In genomic region chr11:112963368-112963955, GRCh38 we compare ENCODE assay signal across 8 cellular contexts. TPM values are rescaled to one million over a fixed set of nuclear protein-coding genes. Genes with fewer than 3 reads are reported as not detected.
DNase-seq lines count a peak whose midpoint lies in the region; ATAC-seq and TF ChIP-seq lines count a peak whose summit lies in the region.

No MANE protein-coding gene starts in this region.

- peaks cover 5 to 10% of the 10 kb centered on the region in 2 donors for H3K36me3 Mint-ChIP-seq in CD14-positive monocyte
- no peaks in the 10 kb centered on the region for H3K36me3 Mint-ChIP-seq in neural crest cell (ENCODE audit: low read depth)

- ATAC-seq in GM18868 (IDR thresholded peaks at IDR 0.05; ENCODE audit: unreplicated experiment) (no peak), HG02885 (IDR thresholded peaks at IDR 0.05; ENCODE audit: poor library complexity, unreplicated experiment) (no peak)

- peak overlapping the region in 3 of 4 donors; percentile 14 to 61 (median 48) for H3K27ac ChIP-seq in esophagus squamous epithelium

- WGBS in esophagus squamous epithelium, 2 donors = 48 to 53% methylated on average over 3 to 4 of the region's 48 CpGs

- intact Hi-C loops in CD14-positive monocyte (cut with micrococcal nuclease) (no loop called here), esophagus squamous epithelium (cut with DNase I) (no loop called here)

- peaks cover 11 to 31% (median 22%) of the 10 kb centered on the region in 3 donors for H3K4me1 ChIP-seq in esophagus squamous epithelium

- H3K27me3 Mint-ChIP-seq in CD14-positive monocyte (ENCODE audit: low read depth in 3 of 3) (peaks cover 66 to 88% (median 77%) of the 10 kb centered on the region in 3 donors), neural crest cell (ENCODE audit: low read depth) (peaks cover 12% of the 10 kb centered on the region)

- TF ChIP-seq CTCF in CD14-positive monocyte (IDR thresholded peaks at IDR 0.05) (no peak), esophagus squamous epithelium (IDR thresholded peaks at IDR 0.05) (no peak), neural crest cell (conservative IDR thresholded peaks at IDR 0.05) (no peak)

- H3K4me3 Mint-ChIP-seq in CD14-positive monocyte = peak overlapping the region; percentile 51 to 99
- H3K4me3 Mint-ChIP-seq in neural crest cell = peak overlapping the region; percentile 92

- H3K9me3 Mint-ChIP-seq in CD14-positive monocyte = peaks cover 0 to 20% (median 18%) of the 10 kb centered on the region in 7 donors
- no peaks in the 10 kb centered on the region for H3K9me3 Mint-ChIP-seq in neural crest cell

- DNase-seq in CD14-positive monocyte (ENCODE audit: low spot score) = no peak
- peak; percentile 84 for DNase-seq in NCI-H2227 treated with DMSO at 0.1 percent for 48 hours (lab: John Stamatoyannopoulos, UW)
- no peak for DNase-seq in esophagus squamous epithelium (lab: John Stamatoyannopoulos, UW)
- no peak for DNase-seq in neural crest cell (ENCODE audit: low read depth, low spot score)
- DNase-seq in HuH-7 (ENCODE audit: low spot score) = no peak
- no peak for DNase-seq in HK-2 (ENCODE audit: unreplicated experiment)

- H3K27me3 ChIP-seq in esophagus squamous epithelium = peaks cover 4 to 85% (median 17%) of the 10 kb centered on the region in 4 donors

- no peaks in the 10 kb centered on the region for H3K36me3 ChIP-seq in esophagus squamous epithelium

- H3K4me1 Mint-ChIP-seq in CD14-positive monocyte (peaks cover 24% of the 10 kb centered on the region), neural crest cell (peaks cover 22% of the 10 kb centered on the region)

- H3K27ac Mint-ChIP-seq in CD14-positive monocyte (no peak overlapping the region), neural crest cell (ENCODE audit: unreplicated experiment) (peak overlapping the region; percentile 66)

- H3K4me3 ChIP-seq in esophagus squamous epithelium = peak overlapping the region; percentile 15 to 67 (median 54)

- H3K9me3 ChIP-seq in esophagus squamous epithelium = no peaks in the 10 kb centered on the region

- no peak for TF ChIP-seq POLR2A in esophagus squamous epithelium (IDR thresholded peaks at IDR 0.05)

RNA-seq across cellular contexts. Expression of gene NCAM1, which starts 2.2 kb away (rescaled TPM):
- polyA plus RNA-seq in CD14-positive monocyte = under 1 TPM in 1 of 2 donors, not detected in 1; 0.65 TPM
- 10 to 100 TPM in 1 of 4 donors, 1 to 10 TPM in 3; 1.6 to 16.4 (median 2.6) TPM for total RNA-seq in esophagus squamous epithelium
- total RNA-seq in neural crest cell = 76.7 and 85.2 TPM in 2 replicates
